ENCODE assay signal across 16 cellular contexts in the genomic region with DNA sequence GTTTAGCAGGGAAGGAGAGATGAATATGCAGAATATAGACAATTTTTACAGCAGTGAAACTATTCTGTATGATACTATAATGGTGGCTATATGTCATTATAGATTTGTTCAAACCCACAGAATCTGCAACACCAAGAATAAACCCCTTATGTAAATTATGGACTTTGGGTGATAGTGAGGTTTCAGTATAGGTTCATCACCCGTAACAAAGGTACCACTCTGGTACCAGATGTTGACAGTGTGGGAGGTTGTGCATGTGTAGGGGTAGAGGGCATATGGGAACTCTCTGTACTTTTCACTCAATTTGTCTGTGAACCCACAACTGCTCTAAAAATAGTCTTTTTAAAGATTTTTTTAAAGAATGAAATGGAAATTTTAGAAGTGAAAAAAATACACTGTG. TPM values are rescaled to one million over a fixed set of nuclear protein-coding genes. Genes with fewer than 3 reads are reported as not detected.
A peak's percentile ranks its signal among the peaks of the same experiment; 100 is the strongest.
DNase-seq lines count a peak whose midpoint lies in the region; ATAC-seq, FAIRE-seq and TF ChIP-seq lines count a peak whose summit lies in the region.
"Had no signal": no experiment of that assay in that cellular context is flagged by ENCODE, and none has a peak within 500 bp of the region (broad histone marks: within the 10 kb centered on the region; RNA-seq: fewer than 3 reads in every experiment).

No MANE protein-coding gene starts in this region.

- H3K4ac ChIP-seq in H1 (replicated peaks; ENCODE audit: insufficient read length, low read depth, low read length), result no peak overlapping the region

- FAIRE-seq in GM12892 (lab: Jason Lieb, UNC), result peak; percentile 17
- no peak for FAIRE-seq in H1 (lab: Jason Lieb, UNC)
- FAIRE-seq: GM19239 had no signal

- POLR2A ChIA-PET in H1 (lab: Charles Lee; ENCODE audit: partially characterized antibody), result interaction anchor here (1.1 kb wide), 1 partner anchor 189 kb away, joined by 3 read pairs; no protein-coding TSS in a partner anchor

- peaks cover 0 to 21% of the 10 kb centered on the region in 2 experiments; a peak in 2 of 4 replicates for H3K79me2 ChIP-seq in H1 (ENCODE audit: control insufficient read depth in 1 of 2, insufficient read depth in 2 of 2, low read length in 2 of 2)

- no peak overlapping the region for H2AK5ac ChIP-seq in H1 (ENCODE audit: low read depth, low read length)

- no peaks in the 10 kb centered on the region for H4K20me1 ChIP-seq in H1 (replicated peaks in 1 of 2; ENCODE audit: control insufficient read depth in 1 of 2, insufficient read depth in 2 of 2, low read length in 2 of 2)

- H2BK12ac ChIP-seq in H1 (ENCODE audit: low read depth, low read length), result no peak overlapping the region

- no peak for DNase-seq in GM12892 (ENCODE audit: insufficient read length)
- no peak for DNase-seq in H1 (ENCODE audit: low read depth in 1 of 2, low spot score in 2 of 2)
- no peak for DNase-seq in left cardiac atrium
- no peak for DNase-seq in head of caudate nucleus
- DNase-seq in sciatic nerve (ENCODE audit: low spot score), result no peak
- no peak for DNase-seq in activated CD4-positive, CD25-positive, alpha-beta regulatory T cell treated with anti-CD3 and anti-CD28 coated beads, Interleukin-2, amount 50 U/mL, for 72 hours
- DNase-seq: GF-D8, NCI-H1930, NCI-H446, NCI-H69, SJCRH30, SW 1271 had no signal

- H2AFZ ChIP-seq in H1 (ENCODE audit: low read length), result no peak overlapping the region

- H3K18ac ChIP-seq in H1 (ENCODE audit: extremely low read depth, low read length), result 0 out of 2 replicates have a peak overlapping the region, but pooled peaks have one; percentile 2

- H3K79me1 ChIP-seq in H1 (ENCODE audit: low read depth, low read length), result no peaks in the 10 kb centered on the region

- intact Hi-C loops in left cardiac atrium (cut with DNase I) (no loop called here), head of caudate nucleus (cut with DNase I) (no loop called here), sciatic nerve (cut with DNase I) (no loop called here)

- H3K4me2 ChIP-seq in H1 (ENCODE audit: insufficient read depth in 1 of 2, low read depth in 2 of 2, low read length in 2 of 2), result no peak overlapping the region

- H4K5ac ChIP-seq in H1 (ENCODE audit: insufficient read length, low read depth, low read length), result no peak overlapping the region

- no peak for TF ChIP-seq EP300 in H1 (IDR thresholded peaks at IDR 0.05; ENCODE audit: borderline replicate concordance in 1 of 2, low read depth in 2 of 2, low read length in 2 of 2)

- peak overlapping the region; percentile 98 for H2BK120ac ChIP-seq in H1 (replicated peaks; ENCODE audit: low read depth, low read length)

- H3K9ac ChIP-seq in H1 (replicated peaks in 1 of 4; ENCODE audit: extremely low read depth in 1 of 4, low read depth in 3 of 4, low read length in 3 of 4), result no peak overlapping the region

- H2BK5ac ChIP-seq in H1 (ENCODE audit: low read depth, low read length), result no peak overlapping the region

- ATAC-seq in GM18867 (IDR thresholded peaks at IDR 0.05; ENCODE audit: unreplicated experiment) (peak; percentile 85), HG02885 (IDR thresholded peaks at IDR 0.05; ENCODE audit: poor library complexity, unreplicated experiment) (peak; percentile 39), left cardiac atrium (no peak), sciatic nerve (no peak)

- no peak overlapping the region for H3K14ac ChIP-seq in H1 (ENCODE audit: insufficient read length)

- peaks cover 0 to 16% (median 4%) of the 10 kb centered on the region in 4 experiments; a peak in 2 of 8 replicates for H3K36me3 ChIP-seq in H1 (ENCODE audit: control insufficient read depth in 2 of 4, insufficient read depth in 4 of 4, low read length in 3 of 4)
- H3K36me3 ChIP-seq: SJCRH30 had no signal

- TF ChIP-seq CTCF in H1 (IDR thresholded peaks at IDR 0.05; ENCODE audit: control extremely low read depth in 1 of 3, insufficient read depth in 1 of 3, low read depth in 1 of 3, low read length in 3 of 3), result no peak

- no peaks in the 10 kb centered on the region for H3K27me3 ChIP-seq in H1 (replicated peaks in 1 of 4; ENCODE audit: control insufficient read depth in 3 of 4, extremely low read depth in 1 of 4, insufficient read depth in 3 of 4, low read length in 3 of 4)
- H3K27me3 ChIP-seq: SJCRH30 had no signal

- H3K23ac ChIP-seq in H1 (ENCODE audit: insufficient read length), result no peak overlapping the region

- peaks cover 0 to 19% (median 8%) of the 10 kb centered on the region in 4 experiments; a peak in 3 of 7 replicates for H3K4me1 ChIP-seq in H1 (replicated peaks in 1 of 4; ENCODE audit: control insufficient read depth in 3 of 4, insufficient read depth in 4 of 4, low read length in 3 of 4)

- CTCF ChIA-PET in H1 (lab: Charles Lee; ENCODE audit: partially characterized antibody), result interaction anchor here (1.0 to 2.9 kb wide), 2 partner anchors 16 to 26 kb away, joined by 4 to 15 read pairs; no protein-coding TSS in a partner anchor

- TF ChIP-seq RAD21 in H1 (IDR thresholded peaks at IDR 0.05 in 1 of 2, conservative IDR thresholded peaks at IDR 0.05 in 1 of 2; ENCODE audit: low read depth in 2 of 2, low read length in 2 of 2), result no peak

- H3K9me3 ChIP-seq in H1 (ENCODE audit: insufficient read depth in 2 of 2, low read depth in 1 of 2, low read length in 1 of 2), result peaks cover 8 to 16% of the 10 kb centered on the region in 2 experiments
- H3K9me3 ChIP-seq: SJCRH30 had no signal

- H3K4me3 ChIP-seq in H1 (ENCODE audit: extremely low read depth in 1 of 4, insufficient read depth in 2 of 4, low read depth in 3 of 4, low read length in 4 of 4), result no peak overlapping the region
- H3K4me3 ChIP-seq: SJCRH30 had no signal

- H2BK15ac ChIP-seq in H1 (ENCODE audit: low read length), result no peak overlapping the region

- H3K56ac ChIP-seq in H1 (replicated peaks; ENCODE audit: insufficient read length, low read depth, low read length), result no peak overlapping the region

- no peak overlapping the region for H3K27ac ChIP-seq in H1 (ENCODE audit: low read depth, low read length)
- H3K27ac ChIP-seq: RWPE1, SJCRH30 had no signal

- H4K8ac ChIP-seq in H1 (ENCODE audit: extremely low read depth, insufficient read depth, low read length), result no peak overlapping the region

- H2BK20ac ChIP-seq in H1 (ENCODE audit: low read length), result no peak overlapping the region

- peaks cover 3% of the 10 kb centered on the region; the same call in 1 of the 2 replicates for H3K23me2 ChIP-seq in H1 (ENCODE audit: low read depth, low read length)

- 75% methylated on average over 1 of the region's 1 CpG; no CpG with 5 or more reads in 1 of the 2 experiments for WGBS in H1 (ENCODE audit: extremely low coverage in 1 of 2, insufficient coverage in 1 of 2, insufficient read length in 1 of 2, insufficient replicate concordance in 2 of 2, low coverage in 1 of 2, low lambda C conversion rate in 2 of 2, missing lambda C conversion rate in 1 of 2), 2 experiments

- TF ChIP-seq POLR2A in GM12892 (IDR thresholded peaks at IDR 0.05; ENCODE audit: low read depth, low read length) (no peak), H1 (IDR thresholded peaks at IDR 0.05; ENCODE audit: control extremely low read depth in 1 of 2, low read depth in 2 of 2, low read length in 2 of 2) (no peak)

- peak overlapping the region; percentile 44 for H4K91ac ChIP-seq in H1 (replicated peaks; ENCODE audit: insufficient read length, low read length)

TF ChIP-seq in H1, 55 proteins besides CTCF, POLR2A, EP300 and RAD21:
- TF ChIP-seq JUND (IDR thresholded peaks at IDR 0.05; ENCODE audit: low read length) (no peak), ZNF274 (IDR thresholded peaks at IDR 0.05; ENCODE audit: borderline replicate concordance, extremely low read depth, low read length) (no peak), CREB1 (IDR thresholded peaks at IDR 0.05) (no peak)

RNA-seq across cellular contexts. Expression of a gene that starts 29.9 kb away (rescaled TPM):
- polyA plus RNA-seq in GM12892 (2012; ENCODE audit: missing spikeins), result 108 TPM
- total RNA-seq in H1 (2021; fragmentation: NEBNext Ultra II Directional; extraction: Animal tissue kit (Norgen Biotek cat#: 25700)), result 657 and 677 TPM in 2 replicates
- 219 and 348 TPM in 2 replicates for polyA plus RNA-seq in H1 (2011; rRNA removed)
- polyA plus RNA-seq in H1 (2011; cell fraction: cytosol; rRNA removed), result 345 TPM
- polyA plus RNA-seq in H1 (2011; cell fraction: nucleus; rRNA removed), result 273 TPM
- polyA plus RNA-seq in H1 (2012, experiment 1 of 2), result 544 to 609 TPM (median 590 TPM) in 4 replicates
- 449 TPM for polyA plus RNA-seq in H1 (2012, experiment 2 of 2)
- 343 TPM for polyA plus RNA-seq in H1 (2013, experiment 1 of 2)
- 345 TPM for polyA plus RNA-seq in H1 (2013, experiment 2 of 2)
- 589 and 621 TPM in 2 replicates for polyA minus RNA-seq in H1 (2011; rRNA and poly(A)+ RNA removed)
- polyA minus RNA-seq in H1 (2011; cell fraction: cytosol; rRNA and poly(A)+ RNA removed), result 606 TPM
- polyA minus RNA-seq in H1 (2011; cell fraction: nucleus; rRNA and poly(A)+ RNA removed), result 293 TPM
- 100 to 1,000 TPM; 551 to 783 TPM for total RNA-seq in left cardiac atrium
- 184 TPM for total RNA-seq in sciatic nerve

Comparison
In these comparisons a context has a peak if more than half of its experiments do, and no peak if none do; other contexts are left out.
1. ATAC-seq: peak in GM18867 (single experiment) and HG02885 (single experiment); none in left cardiac atrium (0 of 2) and sciatic nerve (single experiment).